Comparison of ENCODE assay signal across 30 cellular contexts in the genomic region with DNA sequence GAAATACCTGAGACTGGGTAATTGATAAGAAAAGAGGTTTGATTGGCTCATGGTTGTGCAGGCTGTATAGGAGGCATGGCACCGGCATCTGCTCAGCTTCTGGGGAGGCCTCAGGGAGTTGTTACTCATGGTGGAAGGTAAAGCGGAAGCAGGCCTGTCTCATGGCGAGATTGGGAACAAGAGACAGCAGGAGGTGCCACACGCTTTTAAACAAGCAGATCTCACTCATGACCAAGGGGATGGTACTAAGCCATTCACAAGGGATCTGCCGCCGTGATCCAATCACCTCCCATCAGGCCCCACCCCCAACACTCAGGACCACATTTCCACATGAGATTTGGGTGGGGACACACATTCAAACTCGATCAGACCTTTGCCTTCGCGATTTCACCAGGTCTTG.
"Had no signal": no experiment of that assay in that cellular context is flagged by ENCODE, and none has a peak within 500 bp of the region (broad histone marks: within the 10 kb centered on the region; RNA-seq: fewer than 3 reads in every experiment).

No MANE protein-coding gene starts in this region.

- H3K27me3 ChIP-seq: brain microvascular endothelial cell, hepatocyte had no signal

- H3K36me3 ChIP-seq: brain microvascular endothelial cell, esophagus muscularis mucosa, gastroesophageal sphincter, heart right ventricle had no signal

- H3K4me2 ChIP-seq: hepatocyte had no signal

- H3K9me3 ChIP-seq: esophagus muscularis mucosa, gastroesophageal sphincter, heart right ventricle had no signal

- DNase-seq: activated CD4-positive, alpha-beta memory T cell treated with anti-CD3 and anti-CD28 coated beads, Interleukin-2, amount 10 ng/mL, durations not matched to agents 7 days and 5 days; activated CD4-positive, alpha-beta T cell treated with anti-CD3 and anti-CD28 coated beads for 36 hours; activated CD4-positive, alpha-beta T cell treated with anti-CD3 and anti-CD28 coated beads, Interleukin-2, amount 10 ng/mL, durations not matched to agents 24 days and 14 days; activated CD4-positive, CD25-positive, alpha-beta regulatory T cell; activated CD4-positive, CD25-positive, alpha-beta regulatory T cell treated with anti-CD3 and anti-CD28 coated beads, Interleukin-2, amount 50 U/mL, for 72 hours; activated CD8-positive, alpha-beta memory T cell treated with anti-CD3 and anti-CD28 coated beads, Interleukin-2, amount 50 U/mL, for 48 hours; activated gamma-delta T cell; activated naive CD4-positive, alpha-beta T cell; activated naive CD4-positive, alpha-beta T cell treated with anti-CD3 and anti-CD28 coated beads, Interleukin-2, amount 10 ng/mL, durations not matched to agents 7 days and 5 days; activated naive CD8-positive, alpha-beta T cell treated with anti-CD3 and anti-CD28 coated beads, Interleukin-2, amount 10 ng/mL, durations not matched to agents 7 days and 5 days; activated T-cell treated with anti-CD3 and anti-CD28 coated beads for 4 hours; activated T-cell treated with anti-CD3 and anti-CD28 coated beads, Interleukin-2, amount 50 U/mL, for 24 hours; activated T-cell treated with anti-CD3 and anti-CD28 coated beads, Interleukin-2, amount 50 U/mL, for 72 hours; amniotic stem cell; anterior cingulate cortex; brain microvascular endothelial cell; dorsolateral prefrontal cortex; effector memory CD4-positive, alpha-beta T cell; erythroblast; foreskin melanocyte; heart right ventricle; T-helper 17 cell; T1000 had no signal

- H2AFZ ChIP-seq: hepatocyte had no signal

- ATAC-seq: activated CD4-positive, alpha-beta T cell treated with anti-CD3 and anti-CD28 coated beads for 36 hours; activated naive CD4-positive, alpha-beta T cell treated with anti-CD3 and anti-CD28 coated beads, Interleukin-2, amount 50 U/mL, for 72 hours; activated T-cell treated with anti-CD3 and anti-CD28 coated beads, Interleukin-2, amount 50 U/mL, for 72 hours; gastroesophageal sphincter; T-helper 17 cell had no signal

- H3K79me2 ChIP-seq: hepatocyte had no signal

- FAIRE-seq: astrocyte, bronchial epithelial cell had no signal

- H3K27ac ChIP-seq: brain microvascular endothelial cell, coronary artery, dorsolateral prefrontal cortex, esophagus muscularis mucosa, gastroesophageal sphincter, heart right ventricle, hepatocyte had no signal

- H3K4me1 ChIP-seq: esophagus muscularis mucosa, gastroesophageal sphincter, heart right ventricle had no signal

- H3K4me3 ChIP-seq: coronary artery, dorsolateral prefrontal cortex, esophagus muscularis mucosa, gastroesophageal sphincter, heart right ventricle, hepatocyte had no signal
